ENCODE assay signal across 18 cellular contexts in genomic region chr6:7060769-7061516, GRCh38. TPM values are rescaled to one million over a fixed set of nuclear protein-coding genes. Genes with fewer than 3 reads are reported as not detected.
DNase-seq lines count a peak whose midpoint lies in the region; TF ChIP-seq lines count a peak whose summit lies in the region.
"Had no signal": no experiment of that assay in that cellular context is flagged by ENCODE, and none has a peak within 500 bp of the region (broad histone marks: within the 10 kb centered on the region; RNA-seq: fewer than 3 reads in every experiment).

No MANE protein-coding gene starts in this region.

- H3K27me3 ChIP-seq in osteoblast (ENCODE audit: insufficient read depth, low read length), result no peaks in the 10 kb centered on the region

- H3K79me2 ChIP-seq in osteoblast (ENCODE audit: insufficient read depth, low read length), result no peaks in the 10 kb centered on the region

- H3K9me3 ChIP-seq in osteoblast (ENCODE audit: low read depth, low read length), result no peaks in the 10 kb centered on the region

- no peaks in the 10 kb centered on the region for H3K9me3 Mint-ChIP-seq in progenitor cell of endocrine pancreas (ENCODE audit: low read depth)
- H3K9me3 Mint-ChIP-seq: activated naive CD4-positive, alpha-beta T cell treated with anti-CD3 and anti-CD28 coated beads for 36 hours; dendritic cell treated with granulocyte-macrophage colony-stimulating factor and Interleukin-4, amounts not matched to agents 40 ng/mL and 50 ng/mL, for 4 days; natural killer cell treated with Interleukin-12 subunit alpha and Interleukin-12 subunit beta and Interleukin-15 and Interleukin-18, amount 100 ng/mL, for 72 hours had no signal

- no peaks in the 10 kb centered on the region for H3K27me3 Mint-ChIP-seq in progenitor cell of endocrine pancreas
- H3K27me3 Mint-ChIP-seq: dendritic cell treated with granulocyte-macrophage colony-stimulating factor and Interleukin-4, amounts not matched to agents 40 ng/mL and 50 ng/mL, for 4 days had no signal

- H3K27ac ChIP-seq in epithelial cell of prostate (peak overlapping the region; percentile 98), osteoblast (ENCODE audit: low read depth, low read length) (no peak overlapping the region)

- no peak overlapping the region for H3K4me3 Mint-ChIP-seq in progenitor cell of endocrine pancreas (ENCODE audit: low read depth)
- H3K4me3 Mint-ChIP-seq: activated naive CD4-positive, alpha-beta T cell treated with anti-CD3 and anti-CD28 coated beads for 36 hours; dendritic cell treated with granulocyte-macrophage colony-stimulating factor and Interleukin-4, amounts not matched to agents 40 ng/mL and 50 ng/mL, for 4 days; natural killer cell treated with Interleukin-12 subunit alpha and Interleukin-12 subunit beta and Interleukin-15 and Interleukin-18, amount 100 ng/mL, for 72 hours had no signal

- peak overlapping the region; percentile 76 for H3K27ac Mint-ChIP-seq in progenitor cell of endocrine pancreas
- H3K27ac Mint-ChIP-seq: activated naive CD4-positive, alpha-beta T cell treated with anti-CD3 and anti-CD28 coated beads for 36 hours; dendritic cell treated with granulocyte-macrophage colony-stimulating factor and Interleukin-4, amounts not matched to agents 40 ng/mL and 50 ng/mL, for 4 days; natural killer cell treated with Interleukin-12 subunit alpha and Interleukin-12 subunit beta and Interleukin-15 and Interleukin-18, amount 100 ng/mL, for 72 hours had no signal

- TF ChIP-seq CTCF in progenitor cell of endocrine pancreas (IDR thresholded peaks at IDR 0.05; ENCODE audit: unreplicated experiment) (no peak), osteoblast (IDR thresholded peaks at IDR 0.05; ENCODE audit: extremely low read depth, low read depth, low read length) (no peak)

- DNase-seq in CD1c-positive myeloid dendritic cell (ENCODE audit: extremely low spot score) (peak; percentile 0), NCI-H2029 treated with DMSO at 0.1 percent for 48 hours (lab: John Stamatoyannopoulos, UW) (peak; percentile 56), epithelial cell of prostate (ENCODE audit: low read depth, low spot score) (peak; percentile 22), progenitor cell of endocrine pancreas (ENCODE audit: low spot score, unreplicated experiment) (no peak), H4 (ENCODE audit: low spot score) (no peak), islet precursor cell (no peak), osteoblast (ENCODE audit: insufficient read length, low spot score, missing footprints) (no peak), T-helper 1 cell (no peak)
- DNase-seq: activated CD4-positive, alpha-beta T cell treated with anti-CD3 and anti-CD28 coated beads for 4 hours; activated naive CD4-positive, alpha-beta T cell treated with anti-CD3 and anti-CD28 coated beads for 36 hours; activated T-cell treated with anti-CD3 and anti-CD28 coated beads for 4 hours; erythroblast; NCI-H1436; NCI-H446 treated with DMSO at 0.1 percent for 48 hours; stimulated activated CD4-positive, alpha-beta T cell treated with anti-CD3 and anti-CD28 coated beads, Interleukin-15, amount 100 ng/mL, for 24 hours; stimulated activated naive CD4-positive, alpha-beta T cell had no signal

- H4K20me1 ChIP-seq in osteoblast (ENCODE audit: insufficient read depth, low read length), result no peaks in the 10 kb centered on the region

- peaks cover 20% of the 10 kb centered on the region for H3K4me1 Mint-ChIP-seq in progenitor cell of endocrine pancreas (ENCODE audit: low read depth)

- no peak overlapping the region for H3K4me2 ChIP-seq in osteoblast (ENCODE audit: insufficient read depth, low read length)

- peaks cover 10% of the 10 kb centered on the region for H3K4me1 ChIP-seq in osteoblast (ENCODE audit: insufficient read depth, low read length)

- no peak overlapping the region for H3K4me3 ChIP-seq in osteoblast (ENCODE audit: insufficient read depth, low read length)

- no peaks in the 10 kb centered on the region for H3K36me3 ChIP-seq in osteoblast (ENCODE audit: insufficient read depth, low read length)

- H3K36me3 Mint-ChIP-seq in progenitor cell of endocrine pancreas (ENCODE audit: insufficient read depth), result no peaks in the 10 kb centered on the region
- H3K36me3 Mint-ChIP-seq: natural killer cell treated with Interleukin-12 subunit alpha and Interleukin-12 subunit beta and Interleukin-15 and Interleukin-18, amount 100 ng/mL, for 72 hours had no signal

- H2AFZ ChIP-seq in osteoblast (ENCODE audit: low read length), result no peak overlapping the region

RNA-seq across cellular contexts. Expression of gene RREB1, which starts 46.8 kb away (rescaled TPM):
- total RNA-seq in progenitor cell of endocrine pancreas (67.2 and 71.7 TPM in 2 replicates), osteoblast (25.9 and 29.3 TPM in 2 replicates)
- total RNA-seq in H4 (2014; rRNA removed; shearing (Covaris generic)), result 5.3 and 13.0 TPM in 2 replicates

Comparison
In these comparisons a context has a peak if more than half of its experiments do, and no peak if none do; other contexts are left out.
1. DNase-seq: peak in CD1c-positive myeloid dendritic cell (single experiment), NCI-H2029 treated with DMSO at 0.1 percent for 48 hours (single experiment) and epithelial cell of prostate (single experiment); none in progenitor cell of endocrine pancreas (single experiment), H4 (single experiment), islet precursor cell (single experiment), osteoblast (single experiment) and T-helper 1 cell (0 of 5).